33 cellular contexts compared by ENCODE assay signal in genomic region chr2:163236553-163236952, GRCh38.
"Had no signal": no experiment of that assay in that cellular context is flagged by ENCODE, and none has a peak within 500 bp of the region (broad histone marks: within the 10 kb centered on the region; RNA-seq: fewer than 3 reads in every experiment).

No MANE protein-coding gene starts in this region.

- H3K4me3 ChIP-seq: adrenal gland, body of pancreas, breast epithelium had no signal

- ATAC-seq: activated CD8-positive, alpha-beta T cell treated with anti-CD3 and anti-CD28 coated beads for 36 hours; activated naive CD4-positive, alpha-beta T cell treated with anti-CD3 and anti-CD28 coated beads, Interleukin-2, amount 50 U/mL, for 72 hours; activated T-cell treated with anti-CD3 and anti-CD28 coated beads, Interleukin-2, amount 50 U/mL, for 4 hours; activated T-cell treated with anti-CD3 and anti-CD28 coated beads, Interleukin-2, amount 50 U/mL, for 72 hours; activated T-helper 17 cell treated with anti-CD3 and anti-CD28 coated beads, Interleukin-2, amount 50 U/mL, for 72 hours; body of pancreas had no signal

- H3K9me3 ChIP-seq: adrenal gland had no signal

- FAIRE-seq: astrocyte, TTC549 had no signal

- H3K27me3 ChIP-seq: adrenal gland, body of pancreas, brain microvascular endothelial cell, breast epithelium had no signal

- H3K27ac ChIP-seq: adrenal gland, body of pancreas, brain microvascular endothelial cell, breast epithelium, VCaP had no signal

- H3K4me1 ChIP-seq: adrenal gland, body of pancreas, breast epithelium had no signal

- H3K36me3 ChIP-seq: adrenal gland, brain microvascular endothelial cell, breast epithelium had no signal

- DNase-seq: activated B cell treated with CpG ODN at 0.5 μM for 24 hours; activated CD4-positive, alpha-beta memory T cell treated with anti-CD3 and anti-CD28 coated beads for 36 hours; activated CD4-positive, alpha-beta T cell treated with anti-CD3 and anti-CD28 coated beads for 4 hours; activated CD4-positive, alpha-beta T cell treated with anti-CD3 and anti-CD28 coated beads, Interleukin-2, amount 10 ng/mL, durations not matched to agents 24 days and 14 days; activated CD4-positive, alpha-beta T cell treated with anti-CD3 and anti-CD28 coated beads, Interleukin-2, amount 50 U/mL, for 1 hour; activated CD4-positive, alpha-beta T cell treated with anti-CD3 and anti-CD28 coated beads, Interleukin-2, amount 50 U/mL, for 4 hours; activated CD4-positive, CD25-positive, alpha-beta regulatory T cell treated with anti-CD3 and anti-CD28 coated beads, Interleukin-2, amount 50 U/mL, for 72 hours; activated CD8-positive, alpha-beta memory T cell treated with anti-CD3 and anti-CD28 coated beads, Interleukin-2, amount 50 U/mL, for 4 hours; activated CD8-positive, alpha-beta T cell treated with anti-CD3 and anti-CD28 coated beads for 36 hours; activated effector memory CD4-positive, alpha-beta T cell treated with anti-CD3 and anti-CD28 coated beads, Interleukin-2, amount 50 U/mL, for 16 hours; activated gamma-delta T cell treated with Interleukin-2 at 50 U/mL for 16 hours; activated naive CD4-positive, alpha-beta T cell; activated naive CD4-positive, alpha-beta T cell treated with anti-CD3 and anti-CD28 coated beads for 36 hours; activated naive CD4-positive, alpha-beta T cell treated with anti-CD3 and anti-CD28 coated beads, Interleukin-2, amount 50 U/mL, for 16 hours; activated naive CD8-positive, alpha-beta T cell treated with anti-CD3 and anti-CD28 coated beads for 36 hours; activated T-cell treated with anti-CD3 and anti-CD28 coated beads for 4 hours; activated T-cell treated with anti-CD3 and anti-CD28 coated beads, Interleukin-2, amount 50 U/mL, for 1 hour; activated T-cell treated with anti-CD3 and anti-CD28 coated beads, Interleukin-2, amount 50 U/mL, for 4 hours; activated T-cell treated with anti-CD3 and anti-CD28 coated beads, Interleukin-2, amount 50 U/mL, for 72 hours; adrenal gland; amniotic stem cell; aorta; body of pancreas; brain microvascular endothelial cell; central memory CD4-positive, alpha-beta T cell; T-helper 2 cell; T-helper 9 cell had no signal
